10 cellular contexts compared by ENCODE assay signal in the genomic region with DNA sequence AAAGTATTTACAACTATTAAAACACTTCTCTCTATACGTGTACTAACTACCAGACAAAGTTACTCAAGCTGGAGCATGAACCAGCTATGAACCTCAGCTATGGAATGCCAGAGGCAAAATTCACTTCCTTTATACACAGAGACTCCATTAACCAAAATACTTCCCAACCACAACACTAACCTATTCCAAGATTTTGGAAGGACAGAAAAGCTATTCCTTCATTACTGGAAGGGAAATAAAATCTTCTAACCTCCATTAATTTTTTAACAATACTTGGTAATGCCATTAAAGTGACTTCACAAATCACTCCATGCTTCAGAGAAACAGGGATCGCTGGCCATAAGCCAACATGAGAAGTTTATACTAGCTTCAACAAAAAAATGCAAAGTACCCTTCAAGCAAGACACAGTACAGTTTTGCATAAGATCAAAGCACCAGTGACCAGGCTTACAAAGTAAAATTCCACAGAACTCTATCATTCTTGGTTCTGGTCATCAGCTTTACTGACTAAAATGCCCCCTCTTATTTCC. TPM values are rescaled to one million over a fixed set of nuclear protein-coding genes. Genes with fewer than 3 reads are reported as not detected.
DNase-seq lines count a peak whose midpoint lies in the region; FAIRE-seq and TF ChIP-seq lines count a peak whose summit lies in the region.
"Had no signal": no experiment of that assay in that cellular context is flagged by ENCODE, and none has a peak within 500 bp of the region (broad histone marks: within the 10 kb centered on the region; RNA-seq: fewer than 3 reads in every experiment).

No MANE protein-coding gene starts in this region.

- no peak for TF ChIP-seq CTCF in epithelial cell of esophagus (IDR thresholded peaks at IDR 0.05; ENCODE audit: insufficient read depth, low read depth, low read length, missing control alignments)
- no peak for TF ChIP-seq CTCF in osteocyte (IDR thresholded peaks at IDR 0.05)

- H3K4me1 Mint-ChIP-seq in osteocyte (ENCODE audit: unreplicated experiment): peaks cover 56% of the 10 kb centered on the region

- H3K36me3 Mint-ChIP-seq in osteocyte (ENCODE audit: unreplicated experiment): peaks cover 27% of the 10 kb centered on the region

- DNase-seq in ELR (ENCODE audit: low read depth): peak; percentile 86
- peak; percentile 50 for DNase-seq in RCC 7860 (ENCODE audit: low spot score)
- peak; percentile 89 for DNase-seq in epithelial cell of esophagus (ENCODE audit: low read depth)
- no peak for DNase-seq in osteocyte (ENCODE audit: extremely low spot score, unreplicated experiment)
- no peak for DNase-seq in NCI-H2081 (lab: John Stamatoyannopoulos, UW)
- no peak for DNase-seq in NCI-H1694 (lab: John Stamatoyannopoulos, UW)
- no peak for DNase-seq in DMS53 (lab: John Stamatoyannopoulos, UW)
- DNase-seq in 8988T: no peak
- DNase-seq: cerebellar nuclear complex, NCI-H1417 had no signal

- peak overlapping the region; percentile 81 for H3K27ac Mint-ChIP-seq in osteocyte (ENCODE audit: unreplicated experiment)

- H3K4me3 Mint-ChIP-seq in osteocyte (ENCODE audit: unreplicated experiment): peak overlapping the region; percentile 22

- peak; percentile 86 for FAIRE-seq in RCC 7860 (lab: Jason Lieb, UNC)

- H3K27me3 Mint-ChIP-seq in osteocyte (ENCODE audit: unreplicated experiment): no peaks in the 10 kb centered on the region

- no peaks in the 10 kb centered on the region for H3K9me3 Mint-ChIP-seq in osteocyte (ENCODE audit: unreplicated experiment)

- no peak overlapping the region for H3K4me3 ChIP-seq in epithelial cell of esophagus (ENCODE audit: low read length)

RNA-seq across cellular contexts. Expression of gene PUM1, which starts 58.0 kb away (rescaled TPM):
- total RNA-seq in osteocyte: 139 and 145 TPM in 2 replicates

Comparison
In these comparisons a context has a peak if more than half of its experiments do, and no peak if none do; other contexts are left out.
1. DNase-seq: peak in ELR (single experiment), RCC 7860 (single experiment) and epithelial cell of esophagus (single experiment); none in osteocyte (single experiment), NCI-H2081 (0 of 2), NCI-H1694 (single experiment), DMS53 (single experiment) and 8988T (single experiment).